Comparison of ENCODE assay signal across 8 cellular contexts in the genomic region with DNA sequence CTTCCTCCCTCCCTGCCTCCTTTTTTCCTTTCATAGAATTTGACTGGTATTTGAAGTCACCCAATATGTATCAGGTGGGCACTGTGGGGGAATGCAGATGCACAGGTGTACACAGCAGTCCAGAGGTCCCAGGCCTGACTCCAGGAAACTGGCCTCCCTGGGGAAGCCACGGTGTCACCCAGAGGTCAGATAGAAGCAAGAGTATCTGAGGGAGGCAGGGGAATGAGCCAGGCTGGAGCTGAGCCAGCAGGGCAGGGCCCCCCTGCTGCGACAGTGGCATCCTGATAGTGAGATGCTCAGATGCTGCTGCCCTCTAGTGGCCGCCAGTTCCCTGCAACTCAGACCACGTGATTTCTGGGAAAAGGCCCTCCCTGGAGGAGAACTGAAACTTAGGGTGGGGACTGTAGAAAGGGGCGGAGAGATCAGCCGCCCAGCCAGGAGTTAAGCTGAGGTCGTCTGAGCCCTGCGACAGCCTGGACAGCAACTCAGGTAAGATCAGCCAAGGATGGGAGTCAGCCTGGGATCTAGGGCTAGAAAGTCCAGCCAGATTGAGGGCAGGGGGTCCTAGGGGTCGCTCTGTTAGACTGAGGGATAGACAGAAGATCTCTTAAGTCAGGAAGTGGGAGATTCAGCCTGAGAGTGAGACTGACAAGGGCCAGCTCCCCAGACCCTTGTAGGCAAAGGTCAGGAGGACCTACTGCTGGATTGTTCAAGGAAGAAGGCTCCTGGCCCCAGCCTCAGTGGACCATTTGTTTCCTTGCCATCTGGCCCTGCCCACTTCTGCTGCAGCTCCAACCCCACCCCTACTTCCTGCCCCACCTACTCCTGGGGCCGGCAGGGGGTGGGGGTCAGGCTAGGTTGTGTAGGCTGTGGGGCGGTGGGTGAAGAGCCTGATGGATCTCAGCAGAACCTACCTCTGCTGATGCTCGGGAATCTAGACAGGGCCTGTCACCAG. TPM values are rescaled to one million over a fixed set of nuclear protein-coding genes. Genes with fewer than 3 reads are reported as not detected.
DNase-seq lines count a peak whose midpoint lies in the region; ATAC-seq and TF ChIP-seq lines count a peak whose summit lies in the region.

A gene with protein sequence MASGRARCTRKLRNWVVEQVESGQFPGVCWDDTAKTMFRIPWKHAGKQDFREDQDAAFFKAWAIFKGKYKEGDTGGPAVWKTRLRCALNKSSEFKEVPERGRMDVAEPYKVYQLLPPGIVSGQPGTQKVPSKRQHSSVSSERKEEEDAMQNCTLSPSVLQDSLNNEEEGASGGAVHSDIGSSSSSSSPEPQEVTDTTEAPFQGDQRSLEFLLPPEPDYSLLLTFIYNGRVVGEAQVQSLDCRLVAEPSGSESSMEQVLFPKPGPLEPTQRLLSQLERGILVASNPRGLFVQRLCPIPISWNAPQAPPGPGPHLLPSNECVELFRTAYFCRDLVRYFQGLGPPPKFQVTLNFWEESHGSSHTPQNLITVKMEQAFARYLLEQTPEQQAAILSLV (plus strand): TSS at position 416 of the 955 bp plus-strand sequence. CDS start 880 bp downstream, outside the sequence.

- H3K9ac ChIP-seq in IMR-90 (ENCODE audit: low read depth, low read length) = peak within 1 kb of the TSS; percentile 88

- peak within 1 kb of the TSS; percentile 67; the same call in 2 of the 3 replicates for H2BK15ac ChIP-seq in IMR-90 (ENCODE audit: low read depth, low read length)

- H3K27ac ChIP-seq in IMR-90 (ENCODE audit: insufficient read depth, low read length) (peak within 1 kb of the TSS; percentile 78), OCI-LY7 (ENCODE audit: low read depth, low read length, poor library complexity, severe bottlenecking) (peak within 1 kb of the TSS; percentile 68)

- peak within 1 kb of the TSS; percentile 95 for H3K4ac ChIP-seq in IMR-90 (ENCODE audit: low read depth, low read length)

- peak within 1 kb of the TSS; percentile 81 for H3K4me2 ChIP-seq in IMR-90 (ENCODE audit: low read depth, low read length)
- H3K4me2 ChIP-seq in OCI-LY7 (ENCODE audit: low read length) = peak within 1 kb of the TSS; percentile 83

- dilution Hi-C loops in IMR-90 (cut with HindIII; ENCODE audit: low sequenced_read_pairs, unreplicated experiment) = no loop called here

- peaks cover 12 to 40% of the 10 kb centered on the region in 2 experiments for H3K79me1 ChIP-seq in IMR-90 (ENCODE audit: low read depth in 1 of 2, low read length in 2 of 2)

- ATAC-seq in GM21528 (IDR thresholded peaks at IDR 0.05; ENCODE audit: low FRiP score, unreplicated experiment) (peak; percentile 84), IMR-90 (ENCODE audit: low read depth) (peak; percentile 95)

- peak within 1 kb of the TSS; percentile 72 for H2BK120ac ChIP-seq in IMR-90 (ENCODE audit: low read depth, low read length)

- peaks cover 7% of the 10 kb centered on the region for H3K9me1 ChIP-seq in IMR-90 (ENCODE audit: insufficient read depth, low read length)

- peak within 1 kb of the TSS; percentile 93 for H3K23ac ChIP-seq in IMR-90 (ENCODE audit: low read depth, low read length)

- 0% methylated on average over 5 of the region's 12 CpGs; no CpG with 5 or more reads in 1 of the 2 experiments for WGBS in IMR-90 (ENCODE audit: extremely low coverage in 2 of 2, insufficient read length in 1 of 2), 2 experiments

- H4K20me1 ChIP-seq in IMR-90 (ENCODE audit: insufficient read depth, low read length) (no peaks in the 10 kb centered on the region), OCI-LY7 (ENCODE audit: insufficient read depth, low read length) (no peaks in the 10 kb centered on the region)

- H3K9me2 ChIP-seq in OCI-LY7 (ENCODE audit: insufficient read depth, low read length) = no peaks in the 10 kb centered on the region

- BruUV-seq in IMR-90 (replicated peaks; lab: Mats Ljungman, UMichigan) = no TSS peak
- BruUV-seq in OCI-LY7 (replicated peaks; lab: Mats Ljungman, UMichigan) = TSS peak; percentile 45

- H2AK9ac ChIP-seq in IMR-90 (replicated peaks; ENCODE audit: low read depth, low read length, poor library complexity) = peak within 1 kb of the TSS; percentile 99

- H3K27me3 ChIP-seq in IMR-90 (ENCODE audit: control insufficient read depth, insufficient read depth, low read length) (no peaks in the 10 kb centered on the region), mononuclear cell (ENCODE audit: insufficient read depth, low read length) (no peaks in the 10 kb centered on the region)

- H3K4me3 ChIP-seq in IMR-90 (ENCODE audit: insufficient read depth, low read depth, low read length) = peak within 1 kb of the TSS; percentile 57
- H3K4me3 ChIP-seq in OCI-LY7 (ENCODE audit: low read depth, low read length, poor library complexity, severe bottlenecking) = peak within 1 kb of the TSS; percentile 70
- peak within 1 kb of the TSS; percentile 76 for H3K4me3 ChIP-seq in mononuclear cell (ENCODE audit: low read length)

- peaks cover 7% of the 10 kb centered on the region; the same call in 1 of the 2 replicates for H3K79me2 ChIP-seq in OCI-LY7 (ENCODE audit: insufficient read depth, low read depth, low read length)

- peaks cover 67% of the 10 kb centered on the region for H3K36me3 ChIP-seq in IMR-90 (ENCODE audit: control insufficient read depth, insufficient read depth, low read length)
- H3K36me3 ChIP-seq in OCI-LY7 (ENCODE audit: insufficient read depth, low read length) = peaks cover 70% of the 10 kb centered on the region

- H2AFZ ChIP-seq in IMR-90 (replicated peaks; ENCODE audit: low read length, poor library complexity) = peak within 1 kb of the TSS; percentile 89
- H2AFZ ChIP-seq in OCI-LY7 (ENCODE audit: low read length) = no peak within 1 kb of the TSS; the same call in 1 of the 2 replicates

- CTCF ChIA-PET in IMR-90 (lab: Yijun Ruan, JAX) = interaction anchor here (0.6 to 1.6 kb wide), 10 partner anchors 10 to 53 kb away, joined by 3 to 14 read pairs (median 4); partner anchors contain the start of genes DCAF11, EMC9, NRL and PSME2
- CTCF ChIA-PET in OCI-LY7 (lab: Charles Lee; ENCODE audit: unreplicated experiment) = interaction anchor here (0.7 to 2.1 kb wide), 10 partner anchors 10 to 67 kb away, joined by 3 to 8 read pairs (median 4); partner anchors contain the start of genes CHMP4A, DCAF11, EMC9 and NRL

- H3K18ac ChIP-seq in IMR-90 (ENCODE audit: low read depth, low read length) = peak within 1 kb of the TSS; percentile 78

- peak within 1 kb of the TSS; percentile 78 for H4K5ac ChIP-seq in IMR-90 (ENCODE audit: low read depth, low read length)

- no peaks in the 10 kb centered on the region for H3K9me3 ChIP-seq in IMR-90 (ENCODE audit: control insufficient read depth, insufficient read depth, low read length)
- H3K9me3 ChIP-seq in OCI-LY7 (ENCODE audit: low read length) = no peaks in the 10 kb centered on the region
- no peaks in the 10 kb centered on the region for H3K9me3 ChIP-seq in mononuclear cell (ENCODE audit: low read depth, low read length)

- in situ Hi-C loops in IMR-90 (cut with MboI; ENCODE audit: low sequenced_read_pairs) = no loop called here

- H3K4me1 ChIP-seq in IMR-90 (ENCODE audit: control insufficient read depth, insufficient read depth, low read length) (peaks cover 7% of the 10 kb centered on the region), OCI-LY7 (ENCODE audit: insufficient read depth, low read length, poor library complexity, severe bottlenecking) (peaks cover 16% of the 10 kb centered on the region), mononuclear cell (ENCODE audit: insufficient read depth, low read length) (peaks cover 55% of the 10 kb centered on the region)

- TF ChIP-seq RAD21 in IMR-90 (IDR thresholded peaks at IDR 0.05; ENCODE audit: low read length) = peak; percentile 72

- peak within 1 kb of the TSS; percentile 38 to 95 for H4K8ac ChIP-seq in IMR-90 (ENCODE audit: low read depth in 2 of 2, low read length in 2 of 2)

- TF ChIP-seq CTCF in IMR-90 (conservative IDR thresholded peaks at IDR 0.05; ENCODE audit: low read depth, low read length) (peak; percentile 97), OCI-LY7 (conservative IDR thresholded peaks at IDR 0.05; ENCODE audit: low read length) (peak; percentile 95)

- H4K91ac ChIP-seq in IMR-90 (ENCODE audit: insufficient read depth, low read depth, low read length) = peak within 1 kb of the TSS; percentile 88

- H3K14ac ChIP-seq in IMR-90 (replicated peaks; ENCODE audit: low read depth, low read length) = peak within 1 kb of the TSS; percentile 96

- H2BK5ac ChIP-seq in IMR-90 (ENCODE audit: low read depth, low read length, poor library complexity, severe bottlenecking) = peak within 1 kb of the TSS; percentile 80

- peak within 1 kb of the TSS; percentile 85 for H2AK5ac ChIP-seq in IMR-90 (ENCODE audit: low read depth, low read length)

- POLR2A ChIA-PET in IMR-90 (lab: Charles Lee; ENCODE audit: unreplicated experiment) = interaction anchor here (1.1 kb wide), 1 partner anchor 11 kb away, joined by 3 read pairs; no protein-coding TSS in a partner anchor
- POLR2A ChIA-PET in OCI-LY7 (lab: Charles Lee) = interaction anchor here (0.6 to 2.7 kb wide), 13 partner anchors 13 to 212 kb away, joined by 3 to 15 read pairs (median 3); partner anchors contain the start of genes DCAF11, EMC9, IPO4 and PCK2

- H3K56ac ChIP-seq in IMR-90 (ENCODE audit: extremely low read depth, insufficient read depth, low read length) = peak within 1 kb of the TSS; percentile 90

- 0 out of 2 replicates have a peak within 1 kb of the TSS, but pooled peaks have one; percentile 15 for H2BK20ac ChIP-seq in IMR-90 (ENCODE audit: low read depth, low read length)

- DNase-seq in DMS153 treated with DMSO at 0.1 percent for 48 hours (lab: John Stamatoyannopoulos, UW; ENCODE audit: unreplicated experiment) = peak; percentile 93
- peak; percentile 91 for DNase-seq in IMR-90
- DNase-seq in OCI-LY7 (ENCODE audit: low spot score) = peak; percentile 95
- DNase-seq in activated T-cell treated with anti-CD3 and anti-CD28 coated beads for 1 hour (ENCODE audit: low read depth) = peak; percentile 96
- DNase-seq in epidermal melanocyte (ENCODE audit: insufficient read length, low spot score) = peak; percentile 99
- peak; percentile 98 to 99 for DNase-seq in stimulated activated CD8-positive, alpha-beta memory T cell treated with anti-CD3 and anti-CD28 coated beads, Interleukin-4, amount 100 ng/mL, for 1 hour (ENCODE audit: low read depth in 2 of 2, low spot score in 1 of 2)

- peak; percentile 54; the same call in 1 of the 2 replicates for TF ChIP-seq POLR2A in IMR-90 (IDR thresholded peaks at IDR 0.05; ENCODE audit: low read depth, low read length)

- intact Hi-C loops in IMR-90 (cut with micrococcal nuclease) = loop anchor here (1.0 kb wide), 2 partner anchors 47 to 103 kb away; partner anchors contain the start of genes DCAF11 and NRL
- intact Hi-C loops in OCI-LY7 (cut with micrococcal nuclease; ENCODE audit: unreplicated experiment) = loop anchor here (1.0 to 2.0 kb wide), 7 partner anchors 14 to 147 kb away; partner anchors contain the start of genes DCAF11, EMC9, IPO4 and NRL

TF ChIP-seq in IMR-90, 13 proteins besides CTCF, POLR2A, EP300 and RAD21 (continues in another document):
- TF ChIP-seq CHD1 (IDR thresholded peaks at IDR 0.05; ENCODE audit: low read depth, low read length) = no peak
- no peak for TF ChIP-seq RFX5 (IDR thresholded peaks at IDR 0.05; ENCODE audit: low read depth, low read length)

RNA-seq across cellular contexts. Expression of the gene that starts here (rescaled TPM):
- total RNA-seq in IMR-90 (2012; rRNA removed) = 29.7 and 34.6 TPM in 2 replicates
- 23.2 and 25.6 TPM in 2 replicates for polyA plus RNA-seq in IMR-90 (2012; rRNA removed)
- polyA plus RNA-seq in IMR-90 (2012; cell fraction: cytosol; rRNA removed) = 12.2 and 15.5 TPM in 2 replicates
- polyA plus RNA-seq in IMR-90 (2012; cell fraction: nucleus; rRNA removed; ENCODE audit: low replicate concordance) = 67.1 and 86.7 TPM in 2 replicates
- total RNA-seq in OCI-LY7 (2014; rRNA removed; shearing (Covaris generic)) = 35.1 and 40.7 TPM in 2 replicates
- total RNA-seq in OCI-LY7 (2022) = 36.2 and 39.1 TPM in 2 replicates
- 126 TPM for total RNA-seq in mononuclear cell

Comparison
In these comparisons a context has a peak if more than half of its experiments do, and no peak if none do; other contexts are left out.
1. Peak in every context shown above with its lines: DNase-seq, ATAC-seq, H3K4me3 ChIP-seq and H3K27ac ChIP-seq.